19 cellular contexts compared by ENCODE assay signal in the genomic region with DNA sequence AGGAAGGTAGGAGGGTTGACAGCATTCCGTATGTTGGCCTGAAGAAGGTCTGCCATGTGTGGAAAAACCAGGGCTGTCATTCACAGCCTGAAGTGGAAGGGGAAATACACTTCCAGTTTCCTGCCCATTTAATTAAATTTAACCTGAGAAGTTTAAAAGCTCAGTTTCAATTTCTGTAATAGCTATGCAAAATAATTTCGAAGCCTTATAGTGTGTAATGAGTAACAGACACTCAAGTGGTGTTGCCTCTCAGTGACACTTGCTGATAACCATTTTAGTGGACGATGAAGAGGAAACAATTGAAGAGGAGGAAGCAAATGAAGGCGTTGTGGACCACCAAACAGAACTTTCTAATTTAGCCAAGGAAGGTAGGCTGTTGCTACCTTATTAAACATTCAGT. TPM values are rescaled to one million over a fixed set of nuclear protein-coding genes. Genes with fewer than 3 reads are reported as not detected.
A peak's percentile ranks its signal among the peaks of the same experiment; 100 is the strongest.
DNase-seq lines count a peak whose midpoint lies in the region; ATAC-seq, FAIRE-seq and TF ChIP-seq lines count a peak whose summit lies in the region.
"Had no signal": no experiment of that assay in that cellular context is flagged by ENCODE, and none has a peak within 500 bp of the region (broad histone marks: within the 10 kb centered on the region; RNA-seq: fewer than 3 reads in every experiment).

No MANE protein-coding gene starts in this region.

- TSS peak; percentile 20 for BruUV-seq in Panc1 (replicated peaks; lab: Mats Ljungman, UMichigan)

- H3K27me3 ChIP-seq in Panc1 (ENCODE audit: control insufficient read depth, insufficient read depth, low read length) = no peaks in the 10 kb centered on the region
- H3K27me3 ChIP-seq: foreskin keratinocyte had no signal

- no peak for FAIRE-seq in GM12892 (lab: Jason Lieb, UNC)
- FAIRE-seq: HepG2 had no signal

- H3K4me3 ChIP-seq in Panc1 (ENCODE audit: low read depth in 2 of 2, low read length in 2 of 2) = no peak overlapping the region

- CTCF ChIA-PET in Panc1 (lab: Charles Lee) = no interaction called here

- TF ChIP-seq CTCF in Panc1 (IDR thresholded peaks at IDR 0.05) = no peak

- peaks cover 4% of the 10 kb centered on the region for H3K36me3 ChIP-seq in Panc1 (ENCODE audit: control insufficient read depth, insufficient read depth, low read length)

- H3K9me3 ChIP-seq in Panc1 (ENCODE audit: control insufficient read depth, insufficient read depth, low read depth, low read length) = no peaks in the 10 kb centered on the region

- H3K4me1 ChIP-seq in Panc1 (ENCODE audit: control insufficient read depth, insufficient read depth, low read length) = no peaks in the 10 kb centered on the region
- H3K4me1 ChIP-seq: foreskin keratinocyte, parathyroid adenoma had no signal

- in situ Hi-C loops in Panc1 (cut with HindIII; ENCODE audit: low pct_unique_long_range_greater_than_20kb, low sequenced_read_pairs) = no loop called here

- peak; percentile 80 for ATAC-seq in GM18907 (IDR thresholded peaks at IDR 0.05; ENCODE audit: unreplicated experiment)
- ATAC-seq in GM21367 (IDR thresholded peaks at IDR 0.05; ENCODE audit: unreplicated experiment) = peak; percentile 55
- peak; percentile 69 for ATAC-seq in HG02973 (IDR thresholded peaks at IDR 0.05; ENCODE audit: unreplicated experiment)
- ATAC-seq in Panc1 = no peak
- ATAC-seq: foreskin keratinocyte, HepG2, T-cell had no signal

- intact Hi-C loops in Panc1 (cut with micrococcal nuclease; ENCODE audit: unreplicated experiment) = no loop called here

- POLR2A ChIA-PET in Panc1 (lab: Charles Lee) = no interaction called here

- TF ChIP-seq POLR2A in GM12892 (IDR thresholded peaks at IDR 0.05; ENCODE audit: low read depth, low read length) = no peak

- DNase-seq in Panc1 (ENCODE audit: low read depth, low spot score) (no peak), NCI-H2107 treated with DMSO at 0.1 percent for 48 hours (lab: John Stamatoyannopoulos, UW; ENCODE audit: unreplicated experiment) (no peak), GM12892 (ENCODE audit: insufficient read length) (no peak), Ammon's horn (ENCODE audit: low spot score) (no peak)
- no peak for DNase-seq in activated naive CD4-positive, alpha-beta T cell treated with Interleukin-2 at 50 U/mL for 16 hours
- DNase-seq: activated CD4-positive, CD25-positive, alpha-beta regulatory T cell treated with anti-CD3 and anti-CD28 coated beads, Interleukin-2, amount 50 U/mL, for 72 hours; activated T-cell treated with anti-CD3 and anti-CD28 coated beads, Interleukin-2, amount 50 U/mL, for 48 hours; CD4-positive, alpha-beta T cell; foreskin keratinocyte; HFFc6; midbrain; NCI-H1092; NCI-H446; T-cell had no signal

- no peak overlapping the region for H3K27ac ChIP-seq in Panc1 (ENCODE audit: low read length)
- H3K27ac ChIP-seq: foreskin keratinocyte, parathyroid adenoma had no signal

RNA-seq across cellular contexts. Expression of a gene that starts 44.8 kb away (rescaled TPM):
- total RNA-seq in Panc1 (2021; ENCODE audit: unreplicated experiment) = 59.4 TPM
- polyA plus RNA-seq in Panc1 (2012; ENCODE audit: insufficient read length) = 36.9 TPM
- 13.5 TPM for polyA plus RNA-seq in GM12892 (2012; ENCODE audit: missing spikeins)
